8 cellular contexts compared by ENCODE assay signal in genomic region chr1:230103341-230104173, GRCh38. TPM values are rescaled to one million over a fixed set of nuclear protein-coding genes. Genes with fewer than 3 reads are reported as not detected.
DNase-seq lines count a peak whose midpoint lies in the region; ATAC-seq, FAIRE-seq and TF ChIP-seq lines count a peak whose summit lies in the region.

No MANE protein-coding gene starts in this region.

- DNase-seq in H4 (ENCODE audit: low spot score) (peak; percentile 23), OCI-LY7 (ENCODE audit: low spot score) (no peak), endothelial cell of umbilical vein (ENCODE audit: low read depth, low spot score) (no peak), gastrocnemius medialis (no peak), spleen (no peak)
- DNase-seq in effector memory CD4-positive, alpha-beta T cell, result no peak

- TF ChIP-seq POLR2A in endothelial cell of umbilical vein (IDR thresholded peaks at IDR 0.05; ENCODE audit: low read depth, low read length), result no peak
- no peak for TF ChIP-seq POLR2A in gastrocnemius medialis (IDR thresholded peaks at IDR 0.05)
- no peak for TF ChIP-seq POLR2A in spleen (IDR thresholded peaks at IDR 0.05)

- H3K79me2 ChIP-seq in OCI-LY7 (ENCODE audit: insufficient read depth, low read depth, low read length) (peaks cover 32% of the 10 kb centered on the region; the same call in 1 of the 2 replicates), endothelial cell of umbilical vein (ENCODE audit: control insufficient read depth, insufficient read depth, low read length) (peaks cover 5% of the 10 kb centered on the region)

- FAIRE-seq in endothelial cell of umbilical vein (lab: Jason Lieb, UNC), result peak; percentile 59

- H3K4me1 ChIP-seq in OCI-LY7 (ENCODE audit: insufficient read depth, low read length, poor library complexity, severe bottlenecking), result peaks cover 66% of the 10 kb centered on the region
- H3K4me1 ChIP-seq in endothelial cell of umbilical vein (ENCODE audit: control insufficient read depth, extremely low read depth, insufficient read depth, low read length), result peaks cover 25% of the 10 kb centered on the region
- peaks cover 54 to 59% of the 10 kb centered on the region in 2 donors for H3K4me1 ChIP-seq in gastrocnemius medialis
- H3K4me1 ChIP-seq in effector memory CD4-positive, alpha-beta T cell (ENCODE audit: control insufficient read depth, insufficient read depth, low read length, poor library complexity, severe bottlenecking), result peaks cover 14% of the 10 kb centered on the region
- H3K4me1 ChIP-seq in spleen, result peaks cover 27 to 62% (median 47%) of the 10 kb centered on the region in 6 donors

- WGBS in spleen, 5 donors, result 70 to 89% (median 72%) methylated on average over 5 of the region's 5 CpGs

- H4K20me1 ChIP-seq in OCI-LY7 (ENCODE audit: insufficient read depth, low read length) (no peaks in the 10 kb centered on the region; the same call in 1 of the 2 replicates), endothelial cell of umbilical vein (replicated peaks; ENCODE audit: control insufficient read depth, extremely low read depth, insufficient read depth, low read length) (no peaks in the 10 kb centered on the region)

- no peak overlapping the region for H3K4me3 ChIP-seq in OCI-LY7 (ENCODE audit: low read depth, low read length, poor library complexity, severe bottlenecking)
- H3K4me3 ChIP-seq in endothelial cell of umbilical vein (replicated peaks in 1 of 3; ENCODE audit: insufficient read depth in 1 of 3, low read depth in 1 of 3, low read length in 3 of 3), result no peak overlapping the region
- no peak overlapping the region for H3K4me3 ChIP-seq in gastrocnemius medialis
- no peak overlapping the region for H3K4me3 ChIP-seq in effector memory CD4-positive, alpha-beta T cell (ENCODE audit: insufficient read depth, low read depth, low read length, poor library complexity, severe bottlenecking)
- H3K4me3 ChIP-seq in spleen, result no peak overlapping the region

- BruUV-seq in OCI-LY7 (replicated peaks; lab: Mats Ljungman, UMichigan) (no TSS peak), endothelial cell of umbilical vein (replicated peaks; lab: Mats Ljungman, UMichigan) (no TSS peak)

- intact Hi-C loops in OCI-LY7 (cut with micrococcal nuclease; ENCODE audit: unreplicated experiment), result no loop called here
- intact Hi-C loops in endothelial cell of umbilical vein (cut with micrococcal nuclease), result loop anchor here (1.0 to 5.0 kb wide), 7 partner anchors 19 to 441 kb away; partner anchors contain the start of gene GALNT2
- intact Hi-C loops in gastrocnemius medialis (cut with DNase I; ENCODE audit: low total_unique reads), result loop anchor here (2.0 kb wide), 2 partner anchors 37 to 111 kb away; partner anchors contain the start of gene GALNT2
- intact Hi-C loops in spleen (cut with DNase I; ENCODE audit: low total_unique reads), result no loop called here

- TF ChIP-seq CTCF in OCI-LY7 (conservative IDR thresholded peaks at IDR 0.05; ENCODE audit: low read length) (no peak), endothelial cell of umbilical vein (IDR thresholded peaks at IDR 0.05; ENCODE audit: extremely low read depth in 1 of 2, insufficient read depth in 1 of 2, low read depth in 1 of 2, low read length in 2 of 2) (no peak), gastrocnemius medialis (IDR thresholded peaks at IDR 0.05 in 4 of 5, conservative IDR thresholded peaks at IDR 0.05 in 1 of 5) (no peak), spleen (IDR thresholded peaks at IDR 0.05 in 8 of 11, conservative IDR thresholded peaks at IDR 0.05 in 3 of 11) (no peak)

- H3K4me2 ChIP-seq in OCI-LY7 (ENCODE audit: low read length) (peak overlapping the region; percentile 55), endothelial cell of umbilical vein (ENCODE audit: insufficient read depth, low read length) (no peak overlapping the region)

- no peaks in the 10 kb centered on the region for H3K27me3 ChIP-seq in endothelial cell of umbilical vein (ENCODE audit: control insufficient read depth in 2 of 2, insufficient read depth in 2 of 2, low read length in 2 of 2)
- no peaks in the 10 kb centered on the region for H3K27me3 ChIP-seq in gastrocnemius medialis
- H3K27me3 ChIP-seq in effector memory CD4-positive, alpha-beta T cell (replicated peaks; ENCODE audit: control insufficient read depth, insufficient read depth, low read length, poor library complexity, severe bottlenecking), result no peaks in the 10 kb centered on the region
- H3K27me3 ChIP-seq in spleen (replicated peaks in 1 of 7), result no peaks in the 10 kb centered on the region

- ATAC-seq in gastrocnemius medialis (no peak), HG02623 (IDR thresholded peaks at IDR 0.05; ENCODE audit: unreplicated experiment) (no peak), HG03442 (IDR thresholded peaks at IDR 0.05; ENCODE audit: unreplicated experiment) (no peak)

- POLR2A ChIA-PET in OCI-LY7 (lab: Charles Lee) (interaction anchor here (0.7 to 3.3 kb wide), 9 partner anchors 9 to 299 kb away, joined by 3 to 10 read pairs (median 4); no protein-coding TSS in a partner anchor), endothelial cell of umbilical vein (lab: Charles Lee) (no interaction called here)

- H3K9me1 ChIP-seq in endothelial cell of umbilical vein (replicated peaks; ENCODE audit: control insufficient read depth, extremely low read depth, insufficient read depth, low read length), result no peaks in the 10 kb centered on the region

- H3K9me3 ChIP-seq in OCI-LY7 (ENCODE audit: low read length) (no peaks in the 10 kb centered on the region), endothelial cell of umbilical vein (replicated peaks; ENCODE audit: control insufficient read depth, insufficient read depth, low read length) (no peaks in the 10 kb centered on the region), gastrocnemius medialis (no peaks in the 10 kb centered on the region), spleen (no peaks in the 10 kb centered on the region)
- no peaks in the 10 kb centered on the region for H3K9me3 ChIP-seq in effector memory CD4-positive, alpha-beta T cell (ENCODE audit: control insufficient read depth, low read length)

- no peaks in the 10 kb centered on the region for H3K9me2 ChIP-seq in OCI-LY7 (ENCODE audit: insufficient read depth, low read length)

- H3K36me3 ChIP-seq in OCI-LY7 (ENCODE audit: insufficient read depth, low read length) (no peaks in the 10 kb centered on the region), endothelial cell of umbilical vein (ENCODE audit: control insufficient read depth in 2 of 2, extremely low read depth in 1 of 2, insufficient read depth in 2 of 2, low read length in 2 of 2) (no peaks in the 10 kb centered on the region), gastrocnemius medialis (no peaks in the 10 kb centered on the region), spleen (no peaks in the 10 kb centered on the region)
- H3K36me3 ChIP-seq in effector memory CD4-positive, alpha-beta T cell (ENCODE audit: control insufficient read depth, insufficient read depth, low read length), result no peaks in the 10 kb centered on the region

- dilution Hi-C loops in endothelial cell of umbilical vein (cut with MboI; ENCODE audit: extremely low pct_ligation_motif_present, low sequenced_read_pairs), result no loop called here

- no peak overlapping the region for H3K27ac ChIP-seq in OCI-LY7 (ENCODE audit: low read depth, low read length, poor library complexity, severe bottlenecking)
- peak overlapping the region; percentile 76 for H3K27ac ChIP-seq in endothelial cell of umbilical vein (ENCODE audit: insufficient read depth, low read depth, low read length)
- H3K27ac ChIP-seq in gastrocnemius medialis, result peak overlapping the region; percentile 83 to 89 (median 84)
- no peak overlapping the region for H3K27ac ChIP-seq in effector memory CD4-positive, alpha-beta T cell (ENCODE audit: insufficient read depth, low read length, poor library complexity, severe bottlenecking)
- H3K27ac ChIP-seq in spleen, result peak overlapping the region in 1 of 8 donors; percentile 22

- in situ Hi-C loops in gastrocnemius medialis (cut with MboI; ENCODE audit: low sequenced_read_pairs in 4 of 4), result no loop called here

- CTCF ChIA-PET in OCI-LY7 (lab: Charles Lee; ENCODE audit: unreplicated experiment), result interaction anchor here (0.8 kb wide), 1 partner anchor 14 kb away, joined by 3 read pairs; no protein-coding TSS in a partner anchor
- CTCF ChIA-PET in endothelial cell of umbilical vein (lab: Charles Lee), result interaction anchor here (0.9 to 2.3 kb wide), 15 partner anchors 10 to 442 kb away, joined by 3 to 11 read pairs (median 4); no protein-coding TSS in a partner anchor

- no peak overlapping the region for H3K9ac ChIP-seq in endothelial cell of umbilical vein (replicated peaks; ENCODE audit: extremely low read depth, insufficient read depth, low read length)

- H2AFZ ChIP-seq in OCI-LY7 (ENCODE audit: low read length) (no peak overlapping the region), endothelial cell of umbilical vein (ENCODE audit: low read depth, low read length) (no peak overlapping the region)

TF ChIP-seq in endothelial cell of umbilical vein, 7 proteins besides CTCF, POLR2A, EP300 and RAD21:
- TF ChIP-seq FOS (IDR thresholded peaks at IDR 0.05; ENCODE audit: borderline replicate concordance, insufficient read depth, low read length) (no peak), POLR2AphosphoS5 (IDR thresholded peaks at IDR 0.05; ENCODE audit: insufficient read depth, low read depth, low read length) (no peak), MYC (IDR thresholded peaks at IDR 0.05; ENCODE audit: low read depth, low read length) (no peak), EZH2 (IDR thresholded peaks at IDR 0.05; ENCODE audit: borderline replicate concordance, low read depth, low read length, severe bottlenecking) (no peak), GATA2 (IDR thresholded peaks at IDR 0.05; ENCODE audit: insufficient read depth, insufficient read length, low read depth, low read length) (no peak), MAX (IDR thresholded peaks at IDR 0.05; ENCODE audit: insufficient read depth, insufficient read length) (no peak)

RNA-seq across cellular contexts. Expression of gene GALNT2, which starts 36.5 kb away (rescaled TPM):
- total RNA-seq in H4 (2014; rRNA removed; shearing (Covaris generic)), result 40.9 and 50.4 TPM in 2 replicates
- total RNA-seq in OCI-LY7 (2014; rRNA removed; shearing (Covaris generic)), result 26.3 and 29.9 TPM in 2 replicates
- 56.4 and 67.3 TPM in 2 replicates for total RNA-seq in OCI-LY7 (2022)
- total RNA-seq in endothelial cell of umbilical vein, result 71.7 and 77.5 TPM in 2 replicates
- polyA plus RNA-seq in endothelial cell of umbilical vein, result 51.8 and 56.3 TPM in 2 replicates
- 56.8 and 62.3 TPM in 2 replicates for polyA plus RNA-seq in endothelial cell of umbilical vein (2011; cell fraction: cytosol; rRNA removed)
- 52.3 and 56.6 TPM in 2 replicates for polyA plus RNA-seq in endothelial cell of umbilical vein (2011; cell fraction: nucleus; rRNA removed)
- 90.9 and 108 TPM in 2 replicates for polyA plus RNA-seq in endothelial cell of umbilical vein (2012)
- polyA minus RNA-seq in endothelial cell of umbilical vein, result 62.0 and 63.0 TPM in 2 replicates
- polyA minus RNA-seq in endothelial cell of umbilical vein (2011; cell fraction: cytosol; rRNA and poly(A)+ RNA removed), result 93.1 TPM
- polyA minus RNA-seq in endothelial cell of umbilical vein (2011; cell fraction: nucleus; rRNA and poly(A)+ RNA removed), result 36.9 and 38.8 TPM in 2 replicates
- total RNA-seq in gastrocnemius medialis, result 100 to 1,000 TPM in 1 of 4 donors, 10 to 100 TPM in 3; 73.7 to 106 (median 78.3) TPM
- 10 to 100 TPM; 31.0 to 44.8 (median 40.7) TPM for total RNA-seq in spleen
- polyA plus RNA-seq in spleen, result 10 to 100 TPM in 2 of 3 donors, 1 to 10 TPM in 1; 7.9 to 13.3 (median 11.4) TPM

Comparison
In these comparisons a context has a peak if more than half of its experiments do, and no peak if none do; other contexts are left out.
1. H3K27ac ChIP-seq: peak in endothelial cell of umbilical vein (single experiment) and gastrocnemius medialis (4 of 4); none in OCI-LY7 (single experiment) and effector memory CD4-positive, alpha-beta T cell (single experiment).
2. intact Hi-C loops: an anchor here in endothelial cell of umbilical vein (1.0 to 5.0 kb wide) and gastrocnemius medialis (2.0 kb wide); none called in OCI-LY7 and spleen.